28 cellular contexts compared by ENCODE assay signal in the genomic region with DNA sequence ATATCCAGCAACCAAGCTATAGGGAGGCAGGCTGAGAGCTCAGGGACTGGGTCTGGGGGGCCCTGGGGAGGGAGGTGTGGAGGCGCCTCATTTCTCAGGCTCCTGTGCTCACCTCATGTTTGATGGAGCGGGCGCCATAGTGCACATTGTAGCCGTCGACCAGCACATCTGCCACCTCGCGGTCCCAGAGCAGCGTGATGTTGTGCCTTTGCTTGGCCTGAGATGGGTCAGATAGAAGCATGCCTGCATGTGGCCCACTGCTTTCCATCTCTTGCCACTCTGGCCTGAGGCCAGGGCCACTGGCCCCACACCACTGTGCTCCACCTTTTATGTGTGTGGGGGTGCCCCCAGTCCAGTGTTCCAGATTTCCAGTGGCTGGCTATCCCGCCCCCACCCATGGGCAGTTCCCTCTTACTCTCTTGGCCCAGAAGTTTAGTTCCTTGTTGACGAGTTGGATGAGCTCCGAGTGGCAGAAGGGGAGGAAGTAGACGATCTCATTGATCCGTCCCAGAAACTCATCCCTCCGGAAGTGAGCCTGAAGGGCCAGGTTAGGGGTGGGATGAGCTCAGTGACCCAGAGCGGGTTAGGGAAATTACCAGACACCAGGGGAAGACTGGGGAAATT. TPM values are rescaled to one million over a fixed set of nuclear protein-coding genes. Genes with fewer than 3 reads are reported as not detected.
A peak's percentile ranks its signal among the peaks of the same experiment; 100 is the strongest.
DNase-seq lines count a peak whose midpoint lies in the region; ATAC-seq and TF ChIP-seq lines count a peak whose summit lies in the region.
"Had no signal": no experiment of that assay in that cellular context is flagged by ENCODE, and none has a peak within 500 bp of the region (broad histone marks: within the 10 kb centered on the region; RNA-seq: fewer than 3 reads in every experiment).

No MANE protein-coding gene starts in this region.

- no peaks in the 10 kb centered on the region for H3F3A ChIP-seq in GM23338 (replicated peaks; ENCODE audit: low read depth)

- H3K36me3 Mint-ChIP-seq in endodermal cell (ENCODE audit: low read depth) (peaks cover 6% of the 10 kb centered on the region), GM23338 (ENCODE audit: low read depth) (peaks cover 4% of the 10 kb centered on the region)

- H3K4me3 ChIP-seq in endodermal cell (ENCODE audit: low read length) (no peak overlapping the region), upper lobe of right lung (no peak overlapping the region), GM23338 (no peak overlapping the region)
- H3K4me3 ChIP-seq: MG63, SJCRH30 had no signal

- H4K20me1 ChIP-seq in GM23338 (replicated peaks; ENCODE audit: insufficient read depth) = no peaks in the 10 kb centered on the region

- no peaks in the 10 kb centered on the region for H3K27me3 ChIP-seq in endodermal cell (ENCODE audit: control insufficient read depth, insufficient read depth, low read length, poor library complexity, severe bottlenecking)
- no peaks in the 10 kb centered on the region for H3K27me3 ChIP-seq in upper lobe of right lung
- no peaks in the 10 kb centered on the region for H3K27me3 ChIP-seq in GM23338 (ENCODE audit: insufficient read depth)
- H3K27me3 ChIP-seq: MG63, SJCRH30 had no signal

- no peaks in the 10 kb centered on the region for H3K4me1 ChIP-seq in endodermal cell (ENCODE audit: control insufficient read depth, insufficient read depth, low read length)
- H3K4me1 ChIP-seq in upper lobe of right lung = no peaks in the 10 kb centered on the region
- no peaks in the 10 kb centered on the region for H3K4me1 ChIP-seq in GM23338 (ENCODE audit: insufficient read depth)
- H3K4me1 ChIP-seq: SJCRH30 had no signal

- no peaks in the 10 kb centered on the region for H3K9me2 ChIP-seq in GM23338 (ENCODE audit: insufficient read depth)

- H3K27ac ChIP-seq in endodermal cell (ENCODE audit: low read depth, low read length) = no peak overlapping the region
- no peak overlapping the region for H3K27ac ChIP-seq in upper lobe of right lung
- H3K27ac ChIP-seq in GM23338 (ENCODE audit: low read depth) = no peak overlapping the region
- H3K27ac ChIP-seq: SJCRH30 had no signal

- no peaks in the 10 kb centered on the region for H3K79me2 ChIP-seq in GM23338 (replicated peaks; ENCODE audit: insufficient read depth)

- H3K4me3 Mint-ChIP-seq in endodermal cell = no peak overlapping the region
- H3K4me3 Mint-ChIP-seq in GM23338 = no peak overlapping the region
- H3K4me3 Mint-ChIP-seq: CD8-positive, alpha-beta memory T cell had no signal

- WGBS in endodermal cell (ENCODE audit: insufficient coverage in 1 of 2, insufficient read length in 1 of 2), 2 experiments = 91 to 96% methylated on average over 14 to 15 of the region's 15 CpGs

- intact Hi-C loops in Right ventricle myocardium inferior (cut with DNase I) (no loop called here), left ventricle myocardium superior (cut with micrococcal nuclease) (no loop called here), upper lobe of right lung (cut with DNase I) (no loop called here)

- DNase-seq in Right ventricle myocardium inferior (ENCODE audit: missing footprints) (no peak), left ventricle myocardium superior (no peak), endodermal cell (peak; percentile 28), mesenteric fat pad (ENCODE audit: low spot score) (peak; percentile 73), upper lobe of right lung (no peak), hepatic stellate cell (ENCODE audit: low spot score) (no peak), GM23338 (ENCODE audit: low spot score) (no peak)
- DNase-seq: C1 segment of cervical spinal cord; Calu3; CD8-positive, alpha-beta memory T cell; DMS153; DND-41; HCEC 1CT; IMR-90; KG1; MG63; NCI-H1105 treated with DMSO at 0.1 percent for 48 hours; NCI-H2029; NCI-H446 treated with DMSO at 0.1 percent for 48 hours; NCI-H526; NCI-H82; NK-92 treated with Interleukin-12 subunit alpha and Interleukin-12 subunit beta, amount 100 ng/mL, for 24 hours; PC-3; SJCRH30 had no signal

- H3K4me1 Mint-ChIP-seq in endodermal cell = peaks cover 3% of the 10 kb centered on the region
- H3K4me1 Mint-ChIP-seq in GM23338 = no peaks in the 10 kb centered on the region
- H3K4me1 Mint-ChIP-seq: CD8-positive, alpha-beta memory T cell had no signal

- H3K27ac Mint-ChIP-seq in endodermal cell (no peak overlapping the region), GM23338 (no peak overlapping the region)

- ATAC-seq in Right ventricle myocardium inferior (peak; percentile 32), left ventricle myocardium superior (no peak), upper lobe of right lung (peak; percentile 70), GM21360 (IDR thresholded peaks at IDR 0.05; ENCODE audit: unreplicated experiment) (no peak), GM23338 (no peak)
- ATAC-seq: PC-3, SK-N-SH treated with all-trans-retinoic acid at 6 μM for 48 hours had no signal

- no peaks in the 10 kb centered on the region for H3K36me3 ChIP-seq in endodermal cell (ENCODE audit: control insufficient read depth, insufficient read depth, low read length)
- peaks cover 7% of the 10 kb centered on the region for H3K36me3 ChIP-seq in upper lobe of right lung
- no peaks in the 10 kb centered on the region for H3K36me3 ChIP-seq in GM23338 (ENCODE audit: insufficient read depth)
- H3K36me3 ChIP-seq: SJCRH30 had no signal

- TF ChIP-seq CTCF in endodermal cell (conservative IDR thresholded peaks at IDR 0.05) (no peak), upper lobe of right lung (IDR thresholded peaks at IDR 0.05) (no peak), GM23338 (conservative IDR thresholded peaks at IDR 0.05; ENCODE audit: low read depth in 2 of 2) (no peak)

- H3K4me2 ChIP-seq in GM23338 = no peak overlapping the region

- no peaks in the 10 kb centered on the region for H3K9me3 ChIP-seq in endodermal cell (ENCODE audit: control insufficient read depth, low read length)
- no peaks in the 10 kb centered on the region for H3K9me3 ChIP-seq in upper lobe of right lung
- H3K9me3 ChIP-seq: MG63, SJCRH30 had no signal

- H3K9me3 Mint-ChIP-seq in endodermal cell (no peaks in the 10 kb centered on the region), GM23338 (no peaks in the 10 kb centered on the region; the same call in 1 of the 3 replicates)
- H3K9me3 Mint-ChIP-seq: CD8-positive, alpha-beta memory T cell had no signal

- no peak overlapping the region for H2AFZ ChIP-seq in GM23338

- H3K9ac ChIP-seq in endodermal cell (ENCODE audit: extremely low read depth, low read length, poor library complexity, severe bottlenecking) = no peak overlapping the region

- H3K27me3 Mint-ChIP-seq in endodermal cell (ENCODE audit: insufficient read depth) (no peaks in the 10 kb centered on the region), GM23338 (ENCODE audit: insufficient read depth, low read depth, poor library complexity) (peaks cover 2% of the 10 kb centered on the region)
- H3K27me3 Mint-ChIP-seq: CD8-positive, alpha-beta memory T cell had no signal

TF ChIP-seq in GM23338, 12 proteins besides CTCF, POLR2A, EP300 and RAD21:
- TF ChIP-seq NANOG (IDR thresholded peaks at IDR 0.05; ENCODE audit: borderline replicate concordance) = no peak
- TF ChIP-seq CREB1 (CRISPR knock-in tag; IDR thresholded peaks at IDR 0.05; ENCODE audit: low read depth) = no peak
- TF ChIP-seq EZH2 (IDR thresholded peaks at IDR 0.05; ENCODE audit: low read depth, unreplicated experiment) = no peak
- TF ChIP-seq, protein P1, sequence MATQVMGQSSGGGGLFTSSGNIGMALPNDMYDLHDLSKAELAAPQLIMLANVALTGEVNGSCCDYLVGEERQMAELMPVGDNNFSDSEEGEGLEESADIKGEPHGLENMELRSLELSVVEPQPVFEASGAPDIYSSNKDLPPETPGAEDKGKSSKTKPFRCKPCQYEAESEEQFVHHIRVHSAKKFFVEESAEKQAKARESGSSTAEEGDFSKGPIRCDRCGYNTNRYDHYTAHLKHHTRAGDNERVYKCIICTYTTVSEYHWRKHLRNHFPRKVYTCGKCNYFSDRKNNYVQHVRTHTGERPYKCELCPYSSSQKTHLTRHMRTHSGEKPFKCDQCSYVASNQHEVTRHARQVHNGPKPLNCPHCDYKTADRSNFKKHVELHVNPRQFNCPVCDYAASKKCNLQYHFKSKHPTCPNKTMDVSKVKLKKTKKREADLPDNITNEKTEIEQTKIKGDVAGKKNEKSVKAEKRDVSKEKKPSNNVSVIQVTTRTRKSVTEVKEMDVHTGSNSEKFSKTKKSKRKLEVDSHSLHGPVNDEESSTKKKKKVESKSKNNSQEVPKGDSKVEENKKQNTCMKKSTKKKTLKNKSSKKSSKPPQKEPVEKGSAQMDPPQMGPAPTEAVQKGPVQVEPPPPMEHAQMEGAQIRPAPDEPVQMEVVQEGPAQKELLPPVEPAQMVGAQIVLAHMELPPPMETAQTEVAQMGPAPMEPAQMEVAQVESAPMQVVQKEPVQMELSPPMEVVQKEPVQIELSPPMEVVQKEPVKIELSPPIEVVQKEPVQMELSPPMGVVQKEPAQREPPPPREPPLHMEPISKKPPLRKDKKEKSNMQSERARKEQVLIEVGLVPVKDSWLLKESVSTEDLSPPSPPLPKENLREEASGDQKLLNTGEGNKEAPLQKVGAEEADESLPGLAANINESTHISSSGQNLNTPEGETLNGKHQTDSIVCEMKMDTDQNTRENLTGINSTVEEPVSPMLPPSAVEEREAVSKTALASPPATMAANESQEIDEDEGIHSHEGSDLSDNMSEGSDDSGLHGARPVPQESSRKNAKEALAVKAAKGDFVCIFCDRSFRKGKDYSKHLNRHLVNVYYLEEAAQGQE (IDR thresholded peaks at IDR 0.05; ENCODE audit: unreplicated experiment) = no peak
- TF ChIP-seq, protein P2, sequence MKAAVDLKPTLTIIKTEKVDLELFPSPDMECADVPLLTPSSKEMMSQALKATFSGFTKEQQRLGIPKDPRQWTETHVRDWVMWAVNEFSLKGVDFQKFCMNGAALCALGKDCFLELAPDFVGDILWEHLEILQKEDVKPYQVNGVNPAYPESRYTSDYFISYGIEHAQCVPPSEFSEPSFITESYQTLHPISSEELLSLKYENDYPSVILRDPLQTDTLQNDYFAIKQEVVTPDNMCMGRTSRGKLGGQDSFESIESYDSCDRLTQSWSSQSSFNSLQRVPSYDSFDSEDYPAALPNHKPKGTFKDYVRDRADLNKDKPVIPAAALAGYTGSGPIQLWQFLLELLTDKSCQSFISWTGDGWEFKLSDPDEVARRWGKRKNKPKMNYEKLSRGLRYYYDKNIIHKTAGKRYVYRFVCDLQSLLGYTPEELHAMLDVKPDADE (IDR thresholded peaks at IDR 0.05) = no peak
- TF ChIP-seq ZNF331 (CRISPR knock-in tag; IDR thresholded peaks at IDR 0.05; ENCODE audit: low read depth) = no peak
- TF ChIP-seq ZNF114 (CRISPR knock-in tag; IDR thresholded peaks at IDR 0.05) = no peak

RNA-seq across cellular contexts. Expression of a gene that starts 50.0 kb away (rescaled TPM):
- total RNA-seq in Right ventricle myocardium inferior (not detected), left ventricle myocardium superior (not detected), endodermal cell (under 1 TPM in 1 of 2 donors, not detected in 1; 0.92 TPM), mesenteric fat pad (not detected), upper lobe of right lung (not detected)
- 1.7 TPM for polyA plus RNA-seq in endodermal cell (2013, experiment 1 of 2)
- polyA plus RNA-seq in endodermal cell (2013, experiment 2 of 2) = 1.9 TPM
- total RNA-seq in GM23338 (2014; rRNA removed; shearing (Covaris generic)) = not detected in 2 replicates
- 0.23 and 0.31 TPM in 2 replicates for polyA plus RNA-seq in GM23338 (2016; fragmentation: Nextera tagmentation; extraction: Ambion mirVana)
- total RNA-seq: Calu3; CD8-positive, alpha-beta memory T cell; H1; IMR-90; PC-3; SJCRH30 had no signal
- polyA plus RNA-seq: AG04450; CD8-positive, alpha-beta memory T cell; IMR-90 had no signal

Comparison
In these comparisons a context has a peak if more than half of its experiments do, and no peak if none do; other contexts are left out.
1. ATAC-seq: peak in Right ventricle myocardium inferior (single experiment) and upper lobe of right lung (single experiment); none in left ventricle myocardium superior (single experiment), GM21360 (single experiment) and GM23338 (single experiment).
2. DNase-seq: peak in endodermal cell (single experiment) and mesenteric fat pad (single experiment); none in Right ventricle myocardium inferior (single experiment), left ventricle myocardium superior (single experiment), upper lobe of right lung (single experiment), hepatic stellate cell (single experiment) and GM23338 (single experiment).